26 cellular contexts compared by ENCODE assay signal in genomic region chr3:169268286-169268776, GRCh38.
DNase-seq lines count a peak whose midpoint lies in the region; FAIRE-seq and TF ChIP-seq lines count a peak whose summit lies in the region.
"Had no signal": no experiment of that assay in that cellular context is flagged by ENCODE, and none has a peak within 500 bp of the region (broad histone marks: within the 10 kb centered on the region; RNA-seq: fewer than 3 reads in every experiment).

No MANE protein-coding gene starts in this region.

- intact Hi-C loops in Caco-2 (cut with micrococcal nuclease; ENCODE audit: unreplicated experiment), result loop anchor here (1.0 kb wide), 4 partner anchors 37 to 342 kb away; no protein-coding TSS in a partner anchor

- H3K9me3 Mint-ChIP-seq in Caco-2 (ENCODE audit: unreplicated experiment) (no peaks in the 10 kb centered on the region), nephron (no peaks in the 10 kb centered on the region), HFFc6 (no peaks in the 10 kb centered on the region)
- H3K9me3 Mint-ChIP-seq: activated naive CD4-positive, alpha-beta T cell treated with anti-CD3 and anti-CD28 coated beads, Interleukin-2, amount 10 ng/mL, durations not matched to agents 7 days and 5 days; activated T-helper 1 cell treated with anti-CD3 and anti-CD28 coated beads, Interleukin-12 subunit alpha, Interleukin-12 subunit beta, Interleukin-2, Interleukin-4 antibody, amounts not matched to agents 30 ng/mL and 10 ng/mL and 1 ng/mL, durations not matched to agents 14 hours and 24 hours and 36 hours; CD8-positive, alpha-beta T cell; neural crest cell had no signal

- no peaks in the 10 kb centered on the region for H3K9me3 ChIP-seq in Caco-2
- no peaks in the 10 kb centered on the region for H3K9me3 ChIP-seq in duodenal mucosa (ENCODE audit: control insufficient read depth in 1 of 2, low read length in 2 of 2)
- H3K9me3 ChIP-seq: colonic mucosa, esophagus squamous epithelium, HAP-1, left ventricle myocardium inferior, prostate gland had no signal

- peaks cover 22% of the 10 kb centered on the region for H3K4me1 Mint-ChIP-seq in Caco-2 (ENCODE audit: low read depth, unreplicated experiment)
- peaks cover 33% of the 10 kb centered on the region for H3K4me1 Mint-ChIP-seq in nephron
- H3K4me1 Mint-ChIP-seq in HFFc6 (ENCODE audit: low read depth), result peaks cover 12% of the 10 kb centered on the region
- H3K4me1 Mint-ChIP-seq: activated naive CD4-positive, alpha-beta T cell treated with anti-CD3 and anti-CD28 coated beads, Interleukin-2, amount 10 ng/mL, durations not matched to agents 7 days and 5 days had no signal

- H3K27me3 Mint-ChIP-seq in Caco-2 (ENCODE audit: insufficient read depth, unreplicated experiment) (no peaks in the 10 kb centered on the region), nephron (ENCODE audit: low read depth) (peaks cover 4% of the 10 kb centered on the region), HFFc6 (ENCODE audit: insufficient read depth) (peaks cover 5% of the 10 kb centered on the region; the same call in 1 of the 2 replicates)
- H3K27me3 Mint-ChIP-seq: activated naive CD4-positive, alpha-beta T cell treated with anti-CD3 and anti-CD28 coated beads, Interleukin-2, amount 10 ng/mL, durations not matched to agents 7 days and 5 days had no signal

- H3K4me3 Mint-ChIP-seq in Caco-2 (ENCODE audit: unreplicated experiment) (peak overlapping the region; percentile 66), nephron (no peak overlapping the region), HFFc6 (no peak overlapping the region)
- H3K4me3 Mint-ChIP-seq: activated naive CD4-positive, alpha-beta T cell treated with anti-CD3 and anti-CD28 coated beads, Interleukin-2, amount 10 ng/mL, durations not matched to agents 7 days and 5 days; activated T-helper 1 cell treated with anti-CD3 and anti-CD28 coated beads, Interleukin-12 subunit alpha, Interleukin-12 subunit beta, Interleukin-2, Interleukin-4 antibody, amounts not matched to agents 30 ng/mL and 10 ng/mL and 1 ng/mL, durations not matched to agents 14 hours and 24 hours and 36 hours; CD8-positive, alpha-beta T cell; neural crest cell had no signal

- FAIRE-seq in H54 (lab: Jason Lieb, UNC), result no peak
- FAIRE-seq: bronchial epithelial cell, frontal cortex, GM12878 had no signal

- no peak for TF ChIP-seq POLR2A in H54 (IDR thresholded peaks at IDR 0.05; ENCODE audit: low read depth, low read length)

- H3K4me1 ChIP-seq in Caco-2 (peaks cover 29% of the 10 kb centered on the region), duodenal mucosa (ENCODE audit: control insufficient read depth in 1 of 2, insufficient read depth in 2 of 2, low read length in 2 of 2) (peaks cover 9 to 48% of the 10 kb centered on the region in 2 donors)
- H3K4me1 ChIP-seq: colonic mucosa, HAP-1, prostate gland had no signal

- no peak overlapping the region for H3K27ac ChIP-seq in duodenal mucosa (ENCODE audit: low read depth, low read length)
- H3K27ac ChIP-seq: esophagus squamous epithelium, left ventricle myocardium inferior, prostate gland, RWPE1 had no signal

- H3K4me3 ChIP-seq in Caco-2 (ENCODE audit: low read depth, low read length) (peak overlapping the region; percentile 4; the same call in 1 of the 2 replicates), duodenal mucosa (ENCODE audit: low read depth in 1 of 2, low read length in 2 of 2) (peak overlapping the region; percentile 17 to 45)
- H3K4me3 ChIP-seq: colonic mucosa, esophagus squamous epithelium, GM12878, HAP-1, left ventricle myocardium inferior, prostate gland had no signal

- H3K36me3 ChIP-seq in Caco-2 (ENCODE audit: control insufficient read depth, insufficient read depth, low read length), result peaks cover 3% of the 10 kb centered on the region
- no peaks in the 10 kb centered on the region for H3K36me3 ChIP-seq in duodenal mucosa (ENCODE audit: control insufficient read depth in 1 of 2, insufficient read depth in 2 of 2, low read length in 2 of 2)
- H3K36me3 ChIP-seq: colonic mucosa, esophagus squamous epithelium, HAP-1, left ventricle myocardium inferior, prostate gland had no signal

- H3K27me3 ChIP-seq in Caco-2 (replicated peaks; ENCODE audit: control insufficient read depth, insufficient read depth, low read length) (no peaks in the 10 kb centered on the region), duodenal mucosa (ENCODE audit: control insufficient read depth in 1 of 2, insufficient read depth in 2 of 2, low read length in 2 of 2) (no peaks in the 10 kb centered on the region)
- H3K27me3 ChIP-seq: colonic mucosa, esophagus squamous epithelium had no signal

- H3K36me3 Mint-ChIP-seq in Caco-2 (ENCODE audit: insufficient read depth, unreplicated experiment) (peaks cover 11% of the 10 kb centered on the region), nephron (ENCODE audit: low read depth) (no peaks in the 10 kb centered on the region), HFFc6 (ENCODE audit: low read depth) (no peaks in the 10 kb centered on the region)
- H3K36me3 Mint-ChIP-seq: activated naive CD4-positive, alpha-beta T cell treated with anti-CD3 and anti-CD28 coated beads, Interleukin-2, amount 10 ng/mL, durations not matched to agents 7 days and 5 days; CD8-positive, alpha-beta T cell had no signal

- CTCF ChIA-PET in Caco-2 (lab: Charles Lee), result interaction anchor here (0.6 kb wide), 1 partner anchor 155 kb away, joined by 3 read pairs; no protein-coding TSS in a partner anchor

- H3K9ac ChIP-seq in duodenal mucosa (ENCODE audit: low read depth in 1 of 2, low read length in 2 of 2), result no peak overlapping the region

- BruUV-seq in Caco-2 (replicated peaks; lab: Mats Ljungman, UMichigan), result no TSS peak

- H3K27ac Mint-ChIP-seq in Caco-2 (ENCODE audit: unreplicated experiment), result peak overlapping the region; percentile 77
- H3K27ac Mint-ChIP-seq in nephron, result peak overlapping the region; percentile 69 to 91 (median 88)
- no peak overlapping the region for H3K27ac Mint-ChIP-seq in HFFc6
- H3K27ac Mint-ChIP-seq: activated naive CD4-positive, alpha-beta T cell treated with anti-CD3 and anti-CD28 coated beads, Interleukin-2, amount 10 ng/mL, durations not matched to agents 7 days and 5 days; activated T-helper 1 cell treated with anti-CD3 and anti-CD28 coated beads, Interleukin-12 subunit alpha, Interleukin-12 subunit beta, Interleukin-2, Interleukin-4 antibody, amounts not matched to agents 30 ng/mL and 10 ng/mL and 1 ng/mL, durations not matched to agents 14 hours and 24 hours and 36 hours; CD8-positive, alpha-beta T cell had no signal

- DNase-seq in Caco-2 (peak in 1 of 2 experiments; percentile 52), HT-29 (ENCODE audit: low spot score) (peak; percentile 75), NCI-H510A (lab: John Stamatoyannopoulos, UW) (no peak), H54 (ENCODE audit: insufficient read length, low spot score) (no peak), HFFc6 (no peak)
- DNase-seq in stimulated activated CD4-positive, alpha-beta T cell treated with anti-CD3 and anti-CD28 coated beads, Interleukin-4, amount 100 ng/mL, for 1 hour, result no peak
- DNase-seq: activated CD4-positive, alpha-beta T cell treated with anti-CD3 and anti-CD28 coated beads, Interleukin-2, amount 50 U/mL, for 1 hour; activated naive CD4-positive, alpha-beta T cell treated with anti-CD3 and anti-CD28 coated beads, Interleukin-2, amount 10 ng/mL, durations not matched to agents 7 days and 5 days; amygdala; CD8-positive, alpha-beta T cell; colonic mucosa; esophagus squamous epithelium; hippocampal formation; left ventricle myocardium inferior; NCI-H1694; T-helper 2 cell had no signal

- POLR2A ChIA-PET in Caco-2 (lab: Charles Lee), result no interaction called here

- TF ChIP-seq CTCF in Caco-2 (IDR thresholded peaks at IDR 0.05; ENCODE audit: insufficient read depth in 1 of 2, low read depth in 1 of 2, low read length in 1 of 2, severe bottlenecking in 1 of 2, unreplicated experiment in 1 of 2), result no peak
- TF ChIP-seq CTCF in nephron (IDR thresholded peaks at IDR 0.05; ENCODE audit: unreplicated experiment in 3 of 3), result no peak
- TF ChIP-seq CTCF in HFFc6 (IDR thresholded peaks at IDR 0.05), result no peak
